In the genomic region with DNA sequence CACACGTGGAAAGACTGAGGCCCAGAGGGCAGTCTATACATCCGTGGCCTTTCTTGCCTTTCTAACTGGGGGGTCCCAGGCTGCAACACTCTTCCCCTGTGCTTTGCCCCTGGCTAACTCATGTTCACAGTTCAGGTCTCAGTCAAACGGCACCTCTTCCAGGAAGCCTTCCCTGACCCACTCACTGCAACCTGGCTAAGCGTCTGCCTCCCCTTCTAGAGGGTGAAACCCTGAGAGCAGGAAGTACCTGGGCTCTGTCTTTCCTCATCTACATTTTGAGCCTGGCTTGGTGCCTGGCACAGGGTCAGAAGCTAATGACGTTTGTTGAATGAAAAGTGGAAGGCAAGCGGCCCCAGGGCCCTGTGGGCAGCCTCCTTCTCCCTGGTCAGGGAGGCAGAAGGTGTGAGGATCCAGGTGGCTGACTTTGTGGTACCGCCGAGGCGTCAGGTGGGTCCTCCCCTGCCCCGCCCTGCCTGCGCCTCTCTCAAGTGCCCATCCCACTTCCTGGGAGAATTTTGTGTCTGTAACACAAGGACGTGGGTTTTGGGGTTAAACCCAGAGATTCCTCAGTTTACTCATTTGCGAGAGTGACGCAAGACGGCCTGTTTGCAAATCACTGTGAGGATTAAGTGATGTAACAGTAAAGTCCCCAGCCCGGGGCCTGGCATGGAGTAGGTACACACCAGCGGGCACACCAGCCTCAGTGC, we compare ENCODE assay signal across 1 cellular context.
TF ChIP-seq lines count a peak whose summit lies in the region.

No MANE protein-coding gene starts in this region.

TF ChIP-seq in GM23338, 12 proteins besides CTCF, POLR2A, EP300 and RAD21 (continued from another document):
- TF ChIP-seq, protein P1, sequence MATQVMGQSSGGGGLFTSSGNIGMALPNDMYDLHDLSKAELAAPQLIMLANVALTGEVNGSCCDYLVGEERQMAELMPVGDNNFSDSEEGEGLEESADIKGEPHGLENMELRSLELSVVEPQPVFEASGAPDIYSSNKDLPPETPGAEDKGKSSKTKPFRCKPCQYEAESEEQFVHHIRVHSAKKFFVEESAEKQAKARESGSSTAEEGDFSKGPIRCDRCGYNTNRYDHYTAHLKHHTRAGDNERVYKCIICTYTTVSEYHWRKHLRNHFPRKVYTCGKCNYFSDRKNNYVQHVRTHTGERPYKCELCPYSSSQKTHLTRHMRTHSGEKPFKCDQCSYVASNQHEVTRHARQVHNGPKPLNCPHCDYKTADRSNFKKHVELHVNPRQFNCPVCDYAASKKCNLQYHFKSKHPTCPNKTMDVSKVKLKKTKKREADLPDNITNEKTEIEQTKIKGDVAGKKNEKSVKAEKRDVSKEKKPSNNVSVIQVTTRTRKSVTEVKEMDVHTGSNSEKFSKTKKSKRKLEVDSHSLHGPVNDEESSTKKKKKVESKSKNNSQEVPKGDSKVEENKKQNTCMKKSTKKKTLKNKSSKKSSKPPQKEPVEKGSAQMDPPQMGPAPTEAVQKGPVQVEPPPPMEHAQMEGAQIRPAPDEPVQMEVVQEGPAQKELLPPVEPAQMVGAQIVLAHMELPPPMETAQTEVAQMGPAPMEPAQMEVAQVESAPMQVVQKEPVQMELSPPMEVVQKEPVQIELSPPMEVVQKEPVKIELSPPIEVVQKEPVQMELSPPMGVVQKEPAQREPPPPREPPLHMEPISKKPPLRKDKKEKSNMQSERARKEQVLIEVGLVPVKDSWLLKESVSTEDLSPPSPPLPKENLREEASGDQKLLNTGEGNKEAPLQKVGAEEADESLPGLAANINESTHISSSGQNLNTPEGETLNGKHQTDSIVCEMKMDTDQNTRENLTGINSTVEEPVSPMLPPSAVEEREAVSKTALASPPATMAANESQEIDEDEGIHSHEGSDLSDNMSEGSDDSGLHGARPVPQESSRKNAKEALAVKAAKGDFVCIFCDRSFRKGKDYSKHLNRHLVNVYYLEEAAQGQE (IDR thresholded peaks at IDR 0.05; ENCODE audit: unreplicated experiment) = no peak
- TF ChIP-seq EZH2phosphoT487 (IDR thresholded peaks at IDR 0.05; ENCODE audit: unreplicated experiment) (no peak), EZH2 (IDR thresholded peaks at IDR 0.05; ENCODE audit: low read depth, unreplicated experiment) (no peak), ZNF331 (CRISPR knock-in tag; IDR thresholded peaks at IDR 0.05; ENCODE audit: low read depth) (no peak), CREB1 (CRISPR knock-in tag; IDR thresholded peaks at IDR 0.05; ENCODE audit: low read depth) (no peak)
- TF ChIP-seq, protein P2, sequence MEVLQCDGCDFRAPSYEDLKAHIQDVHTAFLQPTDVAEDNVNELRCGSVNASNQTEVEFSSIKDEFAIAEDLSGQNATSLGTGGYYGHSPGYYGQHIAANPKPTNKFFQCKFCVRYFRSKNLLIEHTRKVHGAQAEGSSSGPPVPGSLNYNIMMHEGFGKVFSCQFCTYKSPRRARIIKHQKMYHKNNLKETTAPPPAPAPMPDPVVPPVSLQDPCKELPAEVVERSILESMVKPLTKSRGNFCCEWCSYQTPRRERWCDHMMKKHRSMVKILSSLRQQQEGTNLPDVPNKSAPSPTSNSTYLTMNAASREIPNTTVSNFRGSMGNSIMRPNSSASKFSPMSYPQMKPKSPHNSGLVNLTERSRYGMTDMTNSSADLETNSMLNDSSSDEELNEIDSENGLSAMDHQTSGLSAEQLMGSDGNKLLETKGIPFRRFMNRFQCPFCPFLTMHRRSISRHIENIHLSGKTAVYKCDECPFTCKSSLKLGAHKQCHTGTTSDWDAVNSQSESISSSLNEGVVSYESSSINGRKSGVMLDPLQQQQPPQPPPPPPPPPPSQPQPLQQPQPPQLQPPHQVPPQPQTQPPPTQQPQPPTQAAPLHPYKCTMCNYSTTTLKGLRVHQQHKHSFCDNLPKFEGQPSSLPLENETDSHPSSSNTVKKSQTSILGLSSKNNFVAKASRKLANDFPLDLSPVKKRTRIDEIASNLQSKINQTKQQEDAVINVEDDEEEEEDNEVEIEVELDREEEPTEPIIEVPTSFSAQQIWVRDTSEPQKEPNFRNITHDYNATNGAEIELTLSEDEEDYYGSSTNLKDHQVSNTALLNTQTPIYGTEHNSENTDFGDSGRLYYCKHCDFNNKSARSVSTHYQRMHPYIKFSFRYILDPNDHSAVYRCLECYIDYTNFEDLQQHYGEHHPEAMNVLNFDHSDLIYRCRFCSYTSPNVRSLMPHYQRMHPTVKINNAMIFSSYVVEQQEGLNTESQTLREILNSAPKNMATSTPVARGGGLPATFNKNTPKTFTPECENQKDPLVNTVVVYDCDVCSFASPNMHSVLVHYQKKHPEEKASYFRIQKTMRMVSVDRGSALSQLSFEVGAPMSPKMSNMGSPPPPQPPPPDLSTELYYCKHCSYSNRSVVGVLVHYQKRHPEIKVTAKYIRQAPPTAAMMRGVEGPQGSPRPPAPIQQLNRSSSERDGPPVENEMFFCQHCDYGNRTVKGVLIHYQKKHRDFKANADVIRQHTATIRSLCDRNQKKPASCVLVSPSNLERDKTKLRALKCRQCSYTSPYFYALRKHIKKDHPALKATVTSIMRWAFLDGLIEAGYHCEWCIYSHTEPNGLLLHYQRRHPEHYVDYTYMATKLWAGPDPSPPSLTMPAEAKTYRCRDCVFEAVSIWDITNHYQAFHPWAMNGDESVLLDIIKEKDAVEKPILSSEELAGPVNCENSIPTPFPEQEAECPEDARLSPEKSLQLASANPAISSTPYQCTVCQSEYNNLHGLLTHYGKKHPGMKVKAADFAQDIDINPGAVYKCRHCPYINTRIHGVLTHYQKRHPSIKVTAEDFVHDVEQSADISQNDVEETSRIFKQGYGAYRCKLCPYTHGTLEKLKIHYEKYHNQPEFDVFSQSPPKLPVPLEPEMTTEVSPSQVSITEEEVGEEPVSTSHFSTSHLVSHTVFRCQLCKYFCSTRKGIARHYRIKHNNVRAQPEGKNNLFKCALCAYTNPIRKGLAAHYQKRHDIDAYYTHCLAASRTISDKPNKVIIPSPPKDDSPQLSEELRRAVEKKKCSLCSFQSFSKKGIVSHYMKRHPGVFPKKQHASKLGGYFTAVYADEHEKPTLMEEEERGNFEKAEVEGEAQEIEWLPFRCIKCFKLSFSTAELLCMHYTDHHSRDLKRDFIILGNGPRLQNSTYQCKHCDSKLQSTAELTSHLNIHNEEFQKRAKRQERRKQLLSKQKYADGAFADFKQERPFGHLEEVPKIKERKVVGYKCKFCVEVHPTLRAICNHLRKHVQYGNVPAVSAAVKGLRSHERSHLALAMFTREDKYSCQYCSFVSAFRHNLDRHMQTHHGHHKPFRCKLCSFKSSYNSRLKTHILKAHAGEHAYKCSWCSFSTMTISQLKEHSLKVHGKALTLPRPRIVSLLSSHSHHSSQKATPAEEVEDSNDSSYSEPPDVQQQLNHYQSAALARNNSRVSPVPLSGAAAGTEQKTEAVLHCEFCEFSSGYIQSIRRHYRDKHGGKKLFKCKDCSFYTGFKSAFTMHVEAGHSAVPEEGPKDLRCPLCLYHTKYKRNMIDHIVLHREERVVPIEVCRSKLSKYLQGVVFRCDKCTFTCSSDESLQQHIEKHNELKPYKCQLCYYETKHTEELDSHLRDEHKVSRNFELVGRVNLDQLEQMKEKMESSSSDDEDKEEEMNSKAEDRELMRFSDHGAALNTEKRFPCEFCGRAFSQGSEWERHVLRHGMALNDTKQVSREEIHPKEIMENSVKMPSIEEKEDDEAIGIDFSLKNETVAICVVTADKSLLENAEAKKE (CRISPR knock-in tag; IDR thresholded peaks at IDR 0.05) = no peak
TF ChIP-seq in GM23338: peak in this region for 0.
